ENCODE assay signal across 11 cellular contexts in the genomic region with DNA sequence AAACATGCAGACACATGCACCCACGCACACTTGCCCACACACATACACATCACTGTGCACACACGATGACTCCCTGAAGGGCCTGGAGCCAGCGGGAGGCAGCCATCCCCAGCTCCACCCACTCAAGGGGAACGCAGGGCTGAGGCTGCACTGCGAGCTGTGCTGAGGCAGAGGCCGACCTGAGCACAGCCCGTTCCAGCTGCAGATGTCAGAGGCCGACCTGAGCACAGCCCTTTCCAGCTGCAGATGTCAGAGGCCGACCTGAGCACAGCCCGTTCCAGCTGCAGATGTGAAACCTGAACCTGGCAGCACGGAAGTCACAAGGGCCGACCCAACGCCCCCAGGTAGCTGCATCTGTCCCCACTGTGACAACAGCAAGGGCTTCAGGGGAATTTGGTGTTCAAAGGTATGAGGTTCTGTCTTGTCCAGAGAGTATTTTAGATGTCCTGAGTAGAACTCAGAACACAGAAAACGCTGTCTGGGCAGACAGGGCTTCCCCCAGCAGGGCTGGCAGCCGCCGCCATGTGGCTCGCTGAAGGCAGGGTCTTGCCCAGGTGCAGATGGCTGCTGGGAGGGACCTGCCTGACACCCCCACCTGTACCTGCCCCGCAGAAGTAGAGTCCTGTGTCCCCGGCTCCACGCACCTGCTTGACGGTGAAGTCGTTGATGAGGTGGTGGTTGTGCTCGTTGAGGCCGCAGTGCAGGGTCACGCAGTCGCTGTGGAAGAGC. TPM values are rescaled to one million over a fixed set of nuclear protein-coding genes. Genes with fewer than 3 reads are reported as not detected.
DNase-seq lines count a peak whose midpoint lies in the region; ATAC-seq, FAIRE-seq and TF ChIP-seq lines count a peak whose summit lies in the region.
"Had no signal": no experiment of that assay in that cellular context is flagged by ENCODE, and none has a peak within 500 bp of the region (broad histone marks: within the 10 kb centered on the region; RNA-seq: fewer than 3 reads in every experiment).

No MANE protein-coding gene starts in this region.

- no peak overlapping the region for H3K4me3 ChIP-seq in Karpas-422 (ENCODE audit: low read length)
- H3K4me3 ChIP-seq: heart left ventricle had no signal

- peak; percentile 40 for ATAC-seq in GM21528 (IDR thresholded peaks at IDR 0.05; ENCODE audit: low FRiP score, unreplicated experiment)
- ATAC-seq in activated naive CD4-positive, alpha-beta T cell treated with anti-CD3 and anti-CD28 coated beads, Interleukin-2, amount 50 U/mL, for 72 hours, result no peak
- no peak for ATAC-seq in GM18870 (IDR thresholded peaks at IDR 0.05; ENCODE audit: unreplicated experiment)

- peaks cover 42% of the 10 kb centered on the region for H4K20me1 ChIP-seq in Karpas-422 (ENCODE audit: insufficient read depth, low read depth, low read length)

- no peak overlapping the region for H2AFZ ChIP-seq in Karpas-422 (ENCODE audit: low read length)

- no peaks in the 10 kb centered on the region for H3K9me2 ChIP-seq in Karpas-422 (replicated peaks; ENCODE audit: insufficient read depth, low read length)

- H3K36me3 ChIP-seq in Karpas-422 (ENCODE audit: insufficient read depth, low read length), result peaks cover 4% of the 10 kb centered on the region; the same call in 1 of the 2 replicates

- no peaks in the 10 kb centered on the region for H3K27me3 ChIP-seq in Karpas-422 (ENCODE audit: low read length)
- H3K27me3 ChIP-seq: heart left ventricle had no signal

- no peaks in the 10 kb centered on the region for H3K9me3 Mint-ChIP-seq in activated naive CD4-positive, alpha-beta T cell treated with anti-CD3 and anti-CD28 coated beads, Interleukin-2, amount 50 U/mL, for 72 hours
- H3K9me3 Mint-ChIP-seq: T-helper 1 cell treated with Interleukin-12 subunit alpha and Interleukin-12 subunit beta and Interleukin-4 antibody, amounts not matched to agents 30 μg/mL and 1 μg/mL, for 36 hours had no signal

- DNase-seq in GM12891 (ENCODE audit: insufficient read length, low spot score) (peak; percentile 78), Karpas-422 (peak; percentile 89), left kidney (ENCODE audit: low read depth, low spot score) (peak; percentile 71), A172 (ENCODE audit: low spot score) (no peak), H54 (ENCODE audit: insufficient read length, low spot score) (no peak)
- no peak for DNase-seq in activated naive CD4-positive, alpha-beta T cell treated with anti-CD3 and anti-CD28 coated beads, Interleukin-2, amount 50 U/mL, for 72 hours (ENCODE audit: low spot score in 2 of 2)
- DNase-seq: stimulated activated CD4-positive, alpha-beta T cell treated with anti-CD3 and anti-CD28 coated beads, Interleukin-1b, Interleukin-23, amount 100 ng/mL, for 48 hours had no signal

- H3K4me1 ChIP-seq in Karpas-422 (ENCODE audit: low read length), result peaks cover 62% of the 10 kb centered on the region

- FAIRE-seq in GM12891 (lab: Jason Lieb, UNC), result peak; percentile 99
- no peak for FAIRE-seq in H54 (lab: Jason Lieb, UNC)

- peak overlapping the region in 1 of 2 donors; percentile 88 for H3K27ac Mint-ChIP-seq in activated naive CD4-positive, alpha-beta T cell treated with anti-CD3 and anti-CD28 coated beads, Interleukin-2, amount 50 U/mL, for 72 hours
- H3K27ac Mint-ChIP-seq: T-helper 1 cell treated with Interleukin-12 subunit alpha and Interleukin-12 subunit beta and Interleukin-4 antibody, amounts not matched to agents 30 μg/mL and 1 μg/mL, for 36 hours had no signal

- H3K4me2 ChIP-seq in Karpas-422 (ENCODE audit: low read depth, low read length, poor library complexity, severe bottlenecking), result peak overlapping the region; percentile 100

- H3K9me3 ChIP-seq in Karpas-422 (ENCODE audit: low read length), result no peaks in the 10 kb centered on the region
- H3K9me3 ChIP-seq: heart left ventricle had no signal

- H3K27ac ChIP-seq in Karpas-422 (ENCODE audit: low read length), result peak overlapping the region; percentile 96
- H3K27ac ChIP-seq: heart left ventricle had no signal

- H3K36me3 Mint-ChIP-seq in activated naive CD4-positive, alpha-beta T cell treated with anti-CD3 and anti-CD28 coated beads, Interleukin-2, amount 50 U/mL, for 72 hours, result peaks cover 7 to 17% of the 10 kb centered on the region in 2 donors

- H3K79me2 ChIP-seq in Karpas-422 (ENCODE audit: low read length), result peaks cover 15% of the 10 kb centered on the region

- TF ChIP-seq POLR2A in GM12891 (IDR thresholded peaks at IDR 0.05; ENCODE audit: low read depth, low read length) (no peak), H54 (IDR thresholded peaks at IDR 0.05; ENCODE audit: low read depth, low read length) (no peak)

- peak overlapping the region; percentile 34; the same call in 1 of the 2 replicates for H3K9ac ChIP-seq in Karpas-422 (ENCODE audit: low read length)

TF ChIP-seq in GM12891, 5 proteins besides CTCF, POLR2A, EP300 and RAD21:
- peak; percentile 35; the same call in 1 of the 2 replicates for TF ChIP-seq SPI1 (IDR thresholded peaks at IDR 0.05; ENCODE audit: low read depth, low read length)
- TF ChIP-seq TAF1 (IDR thresholded peaks at IDR 0.05; ENCODE audit: low read depth, low read length), result no peak
- TF ChIP-seq POLR2AphosphoS5 (IDR thresholded peaks at IDR 0.05; ENCODE audit: low read depth, low read length), result 0 out of 2 replicates have a peak, but pooled peaks have one; percentile 55
- no peak for TF ChIP-seq PAX5 (IDR thresholded peaks at IDR 0.05; ENCODE audit: insufficient read depth, low read length, severe bottlenecking)

RNA-seq across cellular contexts. Expression of a gene that starts 33.4 kb away (rescaled TPM):
- 97.8 TPM for polyA plus RNA-seq in GM12891 (2012; ENCODE audit: low read depth, missing spikeins)
- 86.9 and 184 TPM in 2 replicates for total RNA-seq in Karpas-422 (2014; rRNA removed; shearing (Covaris generic); ENCODE audit: low replicate concordance)
- total RNA-seq in A172 (2014; rRNA removed; shearing (Covaris generic)), result 166 and 240 TPM in 2 replicates
- 100 to 1,000 TPM in 1 of 2 donors, 10 to 100 TPM in 1; 74.7 to 177 TPM for total RNA-seq in activated naive CD4-positive, alpha-beta T cell treated with anti-CD3 and anti-CD28 coated beads, Interleukin-2, amount 50 U/mL, for 72 hours

RNA-seq across cellular contexts. Expression of a gene that starts 43.1 kb away (rescaled TPM):
- 2.4 TPM for polyA plus RNA-seq in GM12891 (2012; ENCODE audit: low read depth, missing spikeins)
- 7.4 and 8.9 TPM in 2 replicates for total RNA-seq in Karpas-422 (2014; rRNA removed; shearing (Covaris generic); ENCODE audit: low replicate concordance)
- total RNA-seq in A172 (2014; rRNA removed; shearing (Covaris generic)), result 7.6 and 16.2 TPM in 2 replicates
- total RNA-seq in activated naive CD4-positive, alpha-beta T cell treated with anti-CD3 and anti-CD28 coated beads, Interleukin-2, amount 50 U/mL, for 72 hours, result 10 to 100 TPM in 1 of 2 donors, 1 to 10 TPM in 1; 7.0 to 17.4 TPM

Comparison
In these comparisons a context has a peak if more than half of its experiments do, and no peak if none do; other contexts are left out.
1. DNase-seq: peak in GM12891 (single experiment), Karpas-422 (single experiment) and left kidney (single experiment); none in A172 (single experiment), activated naive CD4-positive, alpha-beta T cell treated with anti-CD3 and anti-CD28 coated beads, Interleukin-2, amount 50 U/mL, for 72 hours (0 of 2) and H54 (single experiment).